8 cellular contexts compared by ENCODE assay signal in the genomic region with DNA sequence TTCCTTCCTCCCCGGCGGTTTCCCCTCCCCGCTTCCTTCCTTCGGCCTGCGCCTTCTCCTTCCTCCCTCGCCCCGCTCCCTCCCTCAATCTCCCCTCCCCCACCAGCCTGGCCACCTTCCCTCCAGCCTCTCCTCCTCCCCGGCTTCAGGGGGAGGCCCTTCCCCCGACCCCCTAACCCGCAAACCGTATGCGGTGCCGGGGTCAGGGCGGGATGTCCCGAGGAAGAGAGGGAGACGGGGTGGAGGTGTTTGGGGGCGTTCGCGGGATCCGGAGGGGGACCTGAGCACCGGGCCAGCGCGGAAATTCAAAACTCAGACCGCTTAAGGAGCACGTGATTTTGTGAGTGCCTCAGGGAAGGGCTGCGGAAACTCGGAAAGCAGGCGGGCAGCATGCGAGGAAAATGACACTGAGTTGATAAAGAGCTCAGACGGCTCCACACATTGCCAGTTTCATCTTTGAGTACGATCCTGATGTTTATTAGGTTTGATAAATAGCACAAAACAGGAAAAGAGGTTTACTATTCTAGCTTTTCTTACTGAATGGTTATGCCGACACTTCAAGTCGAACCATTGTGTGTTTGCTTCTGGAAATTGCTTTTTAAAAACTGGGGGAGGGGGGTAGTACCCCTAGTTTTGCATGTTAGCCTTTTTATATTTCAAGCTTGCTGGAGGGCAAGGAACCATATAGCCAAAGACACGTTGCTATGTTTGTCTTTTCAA. TPM values are rescaled to one million over a fixed set of nuclear protein-coding genes. Genes with fewer than 3 reads are reported as not detected.
DNase-seq lines count a peak whose midpoint lies in the region; TF ChIP-seq lines count a peak whose summit lies in the region.

No MANE protein-coding gene starts in this region.

- H3K9me3 ChIP-seq in neuronal stem cell (replicated peaks in 1 of 2; ENCODE audit: control insufficient read depth in 2 of 2, insufficient read depth in 1 of 2, low read depth in 1 of 2, low read length in 2 of 2): no peaks in the 10 kb centered on the region

- H3K23ac ChIP-seq in neuronal stem cell (ENCODE audit: low read depth, low read length, poor library complexity): no peak overlapping the region

- WGBS in neuronal stem cell (ENCODE audit: extremely low coverage in 2 of 2, insufficient read length in 2 of 2, insufficient replicate concordance in 1 of 2), 2 donors: no CpG with 5 or more reads among the region's 34 CpGs

- TF ChIP-seq CTCF in fibroblast of pulmonary artery (IDR thresholded peaks at IDR 0.05; ENCODE audit: low read length, missing control alignments): no peak

- peaks cover 2% of the 10 kb centered on the region for H3K79me1 ChIP-seq in neuronal stem cell (ENCODE audit: low read depth, low read length)

- H3K4me3 ChIP-seq in H7 (ENCODE audit: insufficient read depth, low read depth, low read length) (peak overlapping the region; percentile 56), fibroblast of pulmonary artery (replicated peaks; ENCODE audit: low read depth, low read length) (peak overlapping the region; percentile 85), neuronal stem cell (ENCODE audit: low read length in 2 of 2) (peak overlapping the region; percentile 49 to 85)

- no peak overlapping the region for H2BK15ac ChIP-seq in neuronal stem cell (ENCODE audit: low read length)

- H4K8ac ChIP-seq in neuronal stem cell (ENCODE audit: low read depth, low read length): no peak overlapping the region

- peak overlapping the region; percentile 89 for H3K9ac ChIP-seq in neuronal stem cell (ENCODE audit: low read depth, low read length, poor library complexity)

- H2BK5ac ChIP-seq in neuronal stem cell (ENCODE audit: low read length): no peak overlapping the region

- H3K27me3 ChIP-seq in H7 (ENCODE audit: control insufficient read depth, insufficient read depth, low read length) (peaks cover 32% of the 10 kb centered on the region), neuronal stem cell (ENCODE audit: control insufficient read depth in 3 of 3, insufficient read depth in 3 of 3, low read depth in 1 of 3, low read length in 3 of 3) (peaks cover 0 to 8% (median 0%) of the 10 kb centered on the region in 3 experiments)

- H3K4me2 ChIP-seq in neuronal stem cell (ENCODE audit: insufficient read depth, low read length, poor library complexity, severe bottlenecking): peak overlapping the region; percentile 69

- H3K14ac ChIP-seq in neuronal stem cell (ENCODE audit: low read length): no peak overlapping the region

- H3K18ac ChIP-seq in neuronal stem cell (ENCODE audit: low read length): peak overlapping the region; percentile 96

- no peak overlapping the region for H2AK5ac ChIP-seq in neuronal stem cell (ENCODE audit: low read depth, low read length)

- H2BK120ac ChIP-seq in neuronal stem cell (ENCODE audit: low read depth, low read length): no peak overlapping the region

- H2AFZ ChIP-seq in neuronal stem cell (ENCODE audit: low read length): peak overlapping the region; percentile 91

- no peak overlapping the region for H2BK12ac ChIP-seq in neuronal stem cell (ENCODE audit: low read length)

- DNase-seq in AG20443 (ENCODE audit: low spot score) (peak; percentile 57), H7 (no peak), NCI-H69 (lab: John Stamatoyannopoulos, UW) (peak; percentile 93), fibroblast of pulmonary artery (ENCODE audit: low read depth) (peak; percentile 74), neuronal stem cell (ENCODE audit: low spot score) (no peak), NCI-H1048 (lab: John Stamatoyannopoulos, UW) (no peak)
- peak; percentile 37 for DNase-seq in activated T-helper 9 cell treated with anti-CD3 and anti-CD28 coated beads, Interleukin-2, amount 50 U/mL, for 16 hours (ENCODE audit: low read depth)
- no peak for DNase-seq in activated CD4-positive, CD25-positive, alpha-beta regulatory T cell (lab: John Stamatoyannopoulos, UW)

- H3K27ac ChIP-seq in neuronal stem cell (replicated peaks; ENCODE audit: low read length): peak overlapping the region; percentile 97

- H4K91ac ChIP-seq in neuronal stem cell (ENCODE audit: low read depth, low read length, poor library complexity): no peak overlapping the region

- H3K36me3 ChIP-seq in H7 (replicated peaks; ENCODE audit: control insufficient read depth, insufficient read depth, low read length): no peaks in the 10 kb centered on the region
- peaks cover 0 to 16% of the 10 kb centered on the region in 2 donors for H3K36me3 ChIP-seq in neuronal stem cell (replicated peaks in 1 of 2; ENCODE audit: control insufficient read depth in 2 of 2, insufficient read depth in 2 of 2, low read length in 2 of 2)

- H3K4ac ChIP-seq in neuronal stem cell (ENCODE audit: low read length): no peak overlapping the region

- H3K4me1 ChIP-seq in neuronal stem cell (ENCODE audit: control insufficient read depth in 2 of 2, insufficient read depth in 1 of 2, low read depth in 1 of 2, low read length in 2 of 2): peaks cover 21 to 34% of the 10 kb centered on the region in 2 donors

RNA-seq across cellular contexts. Expression of a gene that starts 5.4 kb away (rescaled TPM):
- 14.0 and 18.3 TPM in 2 replicates for total RNA-seq in H7 (2014; rRNA removed; shearing (Covaris generic))
- 18.4 TPM for polyA plus RNA-seq in neuronal stem cell (2013, experiment 1 of 2)
- 18.9 TPM for polyA plus RNA-seq in neuronal stem cell (2013, experiment 2 of 2)

Comparison
In these comparisons a context has a peak if more than half of its experiments do, and no peak if none do; other contexts are left out.
1. DNase-seq: peak in AG20443 (single experiment), NCI-H69 (single experiment), activated T-helper 9 cell treated with anti-CD3 and anti-CD28 coated beads, Interleukin-2, amount 50 U/mL, for 16 hours (single experiment) and fibroblast of pulmonary artery (single experiment); none in H7 (single experiment), neuronal stem cell (single experiment), activated CD4-positive, CD25-positive, alpha-beta regulatory T cell (0 of 4) and NCI-H1048 (single experiment).
2. Peak in every context shown above with its lines, with median percentiles within 50 percentile points of each other: H3K4me3 ChIP-seq.